ENCODE assay signal across 8 cellular contexts in genomic region chr2:677056-677949, GRCh38. TPM values are rescaled to one million over a fixed set of nuclear protein-coding genes. Genes with fewer than 3 reads are reported as not detected.
DNase-seq lines count a peak whose midpoint lies in the region; ATAC-seq and TF ChIP-seq lines count a peak whose summit lies in the region.

Gene TMEM18 (minus strand): TSS chr2:677406. CDS start chr2:677345, 61 bp downstream.

- H3K36me3 ChIP-seq in HUES48 (ENCODE audit: control insufficient read depth, insufficient read depth, low read length) (peaks cover 11% of the 10 kb centered on the region), NT2/D1 (ENCODE audit: insufficient read depth, insufficient read length, low read length) (peaks cover 14% of the 10 kb centered on the region)

- H3K4me1 ChIP-seq in HUES48 (ENCODE audit: control insufficient read depth, insufficient read depth, low read length) (peaks cover 13% of the 10 kb centered on the region), NT2/D1 (ENCODE audit: insufficient read depth, insufficient read length) (peaks cover 3% of the 10 kb centered on the region)

- peak; percentile 17 for TF ChIP-seq CTCF in epithelial cell of esophagus (IDR thresholded peaks at IDR 0.05; ENCODE audit: insufficient read depth, low read depth, low read length, missing control alignments)

- H3K4me3 ChIP-seq in HUES48 (ENCODE audit: low read depth, low read length) (peak within 1 kb of the TSS; percentile 95), NT2/D1 (ENCODE audit: insufficient read length, low read depth) (peak within 1 kb of the TSS; percentile 87), epithelial cell of esophagus (ENCODE audit: low read length) (peak within 1 kb of the TSS; percentile 93)

- H3K9me3 ChIP-seq in HUES48 (ENCODE audit: control insufficient read depth, insufficient read depth, low read length): no peaks in the 10 kb centered on the region
- peaks cover 3% of the 10 kb centered on the region; the same call in 1 of the 2 replicates for H3K9me3 ChIP-seq in NT2/D1 (ENCODE audit: insufficient read depth, low read length)

- peak; percentile 50 for ATAC-seq in GM21423 (IDR thresholded peaks at IDR 0.05; ENCODE audit: unreplicated experiment)
- peak; percentile 50 for ATAC-seq in stimulated activated naive CD8-positive, alpha-beta T cell treated with anti-CD3 and anti-CD28 coated beads, Interleukin-15, Interleukin-2, amounts not matched to agents 100 U/mL and 50 U/mL, for 24 hours

- H3K27ac ChIP-seq in HUES48 (ENCODE audit: low read depth, low read length): peak within 1 kb of the TSS; percentile 100

- peak within 1 kb of the TSS; percentile 98 for H3K9ac ChIP-seq in HUES48 (ENCODE audit: low read depth, low read length)
- peak within 1 kb of the TSS; percentile 92 for H3K9ac ChIP-seq in NT2/D1 (ENCODE audit: insufficient read length, low read depth)

- DNase-seq in DMS153 treated with DMSO at 0.1 percent for 48 hours (lab: John Stamatoyannopoulos, UW; ENCODE audit: unreplicated experiment): peak; percentile 96
- peak; percentile 96 for DNase-seq in NT2/D1 (ENCODE audit: low read depth, low spot score)
- peak in 2 of 3 experiments; percentile 92 for DNase-seq in activated CD8-positive, alpha-beta memory T cell treated with anti-CD3 and anti-CD28 coated beads for 48 hours (ENCODE audit: low read depth in 2 of 3, low spot score in 2 of 3)
- DNase-seq in epithelial cell of esophagus (ENCODE audit: low read depth): peak; percentile 99
- DNase-seq in mucosa of gallbladder (ENCODE audit: low spot score): peak; percentile 97
- peak; percentile 96 for DNase-seq in stimulated activated naive CD8-positive, alpha-beta T cell treated with anti-CD3 and anti-CD28 coated beads, Interleukin-15, Interleukin-2, amounts not matched to agents 100 U/mL and 50 U/mL, for 24 hours

- H3K27me3 ChIP-seq in HUES48 (ENCODE audit: control insufficient read depth, insufficient read depth, low read length) (no peaks in the 10 kb centered on the region), NT2/D1 (ENCODE audit: insufficient read depth, insufficient read length) (no peaks in the 10 kb centered on the region)

RNA-seq across cellular contexts. Expression of gene TMEM18, which starts in this region (rescaled TPM):
- 18.6 TPM for total RNA-seq in mucosa of gallbladder

Comparison
In these comparisons a context has a peak if more than half of its experiments do, and no peak if none do; other contexts are left out.
1. Peak in every context shown above with its lines: DNase-seq, ATAC-seq, H3K4me3 ChIP-seq and H3K27ac ChIP-seq.